29 cellular contexts compared by ENCODE assay signal in genomic region chr10:77205135-77205534, GRCh38.
"Had no signal": no experiment of that assay in that cellular context is flagged by ENCODE, and none has a peak within 500 bp of the region (broad histone marks: within the 10 kb centered on the region; RNA-seq: fewer than 3 reads in every experiment).

No MANE protein-coding gene starts in this region.

- H3K36me3 Mint-ChIP-seq: activated naive CD4-positive, alpha-beta T cell treated with anti-CD3 and anti-CD28 coated beads, Interleukin-2, amount 10 ng/mL, durations not matched to agents 7 days and 5 days; activated naive CD4-positive, alpha-beta T cell treated with anti-CD3 and anti-CD28 coated beads, Interleukin-2, amount 50 U/mL, for 72 hours; brain had no signal

- H3K4me3 ChIP-seq: adrenal gland, esophagus squamous epithelium, gastroesophageal sphincter, heart right ventricle had no signal

- DNase-seq: activated CD4-positive, alpha-beta memory T cell treated with anti-CD3 and anti-CD28 coated beads, Interleukin-2, amount 10 ng/mL, durations not matched to agents 7 days and 5 days; activated CD4-positive, alpha-beta T cell treated with anti-CD3 and anti-CD28 coated beads for 1 hour; activated CD4-positive, alpha-beta T cell treated with anti-CD3 and anti-CD28 coated beads for 4 hours; activated CD4-positive, alpha-beta T cell treated with anti-CD3 and anti-CD28 coated beads, Interleukin-2, amount 10 ng/mL, durations not matched to agents 7 days and 5 days; activated CD4-positive, alpha-beta T cell treated with anti-CD3 and anti-CD28 coated beads, Interleukin-2, amount 50 U/mL, for 4 hours; activated CD4-positive, CD25-positive, alpha-beta regulatory T cell; activated CD8-positive, alpha-beta memory T cell treated with anti-CD3 and anti-CD28 coated beads, Interleukin-2, amount 50 U/mL, for 48 hours; activated gamma-delta T cell; activated naive CD4-positive, alpha-beta T cell; activated naive CD4-positive, alpha-beta T cell treated with anti-CD3 and anti-CD28 coated beads, Interleukin-2, amount 10 ng/mL, durations not matched to agents 7 days and 5 days; activated T-cell treated with anti-CD3 and anti-CD28 coated beads for 4 hours; activated T-cell treated with anti-CD3 and anti-CD28 coated beads, Interleukin-2, amount 50 U/mL, for 24 hours; activated T-cell treated with anti-CD3 and anti-CD28 coated beads, Interleukin-2, amount 50 U/mL, for 72 hours; adrenal gland; amygdala; aorta; cortex of kidney; effector CD8-positive, alpha-beta T cell; erythroblast; esophagus squamous epithelium; foreskin melanocyte; heart right ventricle; T-helper 1 cell; T-helper 2 cell had no signal

- FAIRE-seq: bronchial epithelial cell had no signal

- H3K36me3 ChIP-seq: adrenal gland, esophagus squamous epithelium, gastroesophageal sphincter, heart right ventricle had no signal

- H3K9me3 ChIP-seq: adrenal gland, gastroesophageal sphincter had no signal

- H3K4me3 Mint-ChIP-seq: activated CD4-positive, alpha-beta memory T cell treated with anti-CD3 and anti-CD28 coated beads, Interleukin-2, amount 10 ng/mL, durations not matched to agents 7 days and 5 days; activated CD4-positive, alpha-beta T cell treated with anti-CD3 and anti-CD28 coated beads, Interleukin-2, amount 10 ng/mL, durations not matched to agents 7 days and 5 days; activated naive CD4-positive, alpha-beta T cell treated with anti-CD3 and anti-CD28 coated beads, Interleukin-2, amount 10 ng/mL, durations not matched to agents 7 days and 5 days; activated T-cell treated with anti-CD3 and anti-CD28 coated beads, Interleukin-2, amount 50 U/mL, for 24 hours; activated T-cell treated with anti-CD3 and anti-CD28 coated beads, Interleukin-2, amount 50 U/mL, for 72 hours; brain; central memory CD8-positive, alpha-beta T cell had no signal

- H3K9me3 Mint-ChIP-seq: activated CD4-positive, alpha-beta memory T cell treated with anti-CD3 and anti-CD28 coated beads, Interleukin-2, amount 10 ng/mL, durations not matched to agents 7 days and 5 days; activated CD4-positive, alpha-beta T cell treated with anti-CD3 and anti-CD28 coated beads, Interleukin-2, amount 10 ng/mL, durations not matched to agents 7 days and 5 days; activated naive CD4-positive, alpha-beta T cell treated with anti-CD3 and anti-CD28 coated beads, Interleukin-2, amount 10 ng/mL, durations not matched to agents 7 days and 5 days; activated naive CD4-positive, alpha-beta T cell treated with anti-CD3 and anti-CD28 coated beads, Interleukin-2, amount 50 U/mL, for 72 hours; central memory CD8-positive, alpha-beta T cell had no signal

- H3K4me1 Mint-ChIP-seq: activated CD4-positive, alpha-beta memory T cell treated with anti-CD3 and anti-CD28 coated beads, Interleukin-2, amount 10 ng/mL, durations not matched to agents 7 days and 5 days; activated CD4-positive, alpha-beta T cell treated with anti-CD3 and anti-CD28 coated beads, Interleukin-2, amount 10 ng/mL, durations not matched to agents 7 days and 5 days; activated naive CD4-positive, alpha-beta T cell treated with anti-CD3 and anti-CD28 coated beads, Interleukin-2, amount 10 ng/mL, durations not matched to agents 7 days and 5 days; central memory CD8-positive, alpha-beta T cell had no signal

- ATAC-seq: activated naive CD4-positive, alpha-beta T cell treated with anti-CD3 and anti-CD28 coated beads, Interleukin-2, amount 50 U/mL, for 72 hours; activated T-cell treated with anti-CD3 and anti-CD28 coated beads, Interleukin-2, amount 50 U/mL, for 72 hours; gastroesophageal sphincter; heart right ventricle had no signal

- H3K27me3 ChIP-seq: adrenal gland, gastroesophageal sphincter had no signal

- H3K27me3 Mint-ChIP-seq: activated CD4-positive, alpha-beta memory T cell treated with anti-CD3 and anti-CD28 coated beads, Interleukin-2, amount 10 ng/mL, durations not matched to agents 7 days and 5 days; activated naive CD4-positive, alpha-beta T cell treated with anti-CD3 and anti-CD28 coated beads, Interleukin-2, amount 10 ng/mL, durations not matched to agents 7 days and 5 days had no signal

- H3K27ac Mint-ChIP-seq: activated CD4-positive, alpha-beta memory T cell treated with anti-CD3 and anti-CD28 coated beads, Interleukin-2, amount 10 ng/mL, durations not matched to agents 7 days and 5 days; activated CD4-positive, alpha-beta T cell treated with anti-CD3 and anti-CD28 coated beads, Interleukin-2, amount 10 ng/mL, durations not matched to agents 7 days and 5 days; activated naive CD4-positive, alpha-beta T cell treated with anti-CD3 and anti-CD28 coated beads, Interleukin-2, amount 10 ng/mL, durations not matched to agents 7 days and 5 days; activated naive CD4-positive, alpha-beta T cell treated with anti-CD3 and anti-CD28 coated beads, Interleukin-2, amount 50 U/mL, for 72 hours; activated T-cell treated with anti-CD3 and anti-CD28 coated beads, Interleukin-2, amount 50 U/mL, for 24 hours; activated T-cell treated with anti-CD3 and anti-CD28 coated beads, Interleukin-2, amount 50 U/mL, for 72 hours; brain had no signal

- H3K27ac ChIP-seq: adrenal gland, esophagus squamous epithelium, heart right ventricle had no signal

- H3K4me1 ChIP-seq: adrenal gland, esophagus squamous epithelium, heart right ventricle had no signal
